8 cellular contexts compared by ENCODE assay signal in genomic region chr20:53870426-53871199, GRCh38.
DNase-seq lines count a peak whose midpoint lies in the region; ATAC-seq, FAIRE-seq and TF ChIP-seq lines count a peak whose summit lies in the region.
"Had no signal": no experiment of that assay in that cellular context is flagged by ENCODE, and none has a peak within 500 bp of the region (broad histone marks: within the 10 kb centered on the region; RNA-seq: fewer than 3 reads in every experiment).

No MANE protein-coding gene starts in this region.

- no peak for TF ChIP-seq RAD21 in GM12878 (IDR thresholded peaks at IDR 0.05; ENCODE audit: insufficient read depth, low read depth, low read length)

- no peak for ATAC-seq in GM12878
- no peak for ATAC-seq in upper lobe of right lung

- intact Hi-C loops in Calu3 (cut with micrococcal nuclease; ENCODE audit: unreplicated experiment) (loop anchor here (1.0 to 10.0 kb wide), 7 partner anchors 30 to 291 kb away; no protein-coding TSS in a partner anchor), GM12878 (cut with micrococcal nuclease; ENCODE audit: unreplicated experiment) (loop anchor here (5.0 kb wide), 2 partner anchors 133 to 192 kb away; no protein-coding TSS in a partner anchor), upper lobe of right lung (cut with DNase I) (no loop called here)

- H3K4me1 ChIP-seq in KMS-11 (ENCODE audit: low read depth, poor library complexity, severe bottlenecking) (peaks cover 76% of the 10 kb centered on the region), GM12878 (ENCODE audit: control insufficient read depth, insufficient read depth, low read length) (peaks cover 47% of the 10 kb centered on the region), osteoblast (ENCODE audit: insufficient read depth, low read length) (peaks cover 42% of the 10 kb centered on the region), upper lobe of right lung (peaks cover 26% of the 10 kb centered on the region)

- H2AFZ ChIP-seq in KMS-11 (ENCODE audit: low read depth) (peak overlapping the region; percentile 8; the same call in 1 of the 2 replicates), GM12878 (ENCODE audit: control insufficient read depth, low read depth, low read length) (peak overlapping the region; percentile 21), osteoblast (ENCODE audit: low read length) (peak overlapping the region; percentile 11)

- RAD21 ChIA-PET in GM12878 (lab: Charles Lee; ENCODE audit: unreplicated experiment): interaction anchor here (0.6 to 4.3 kb wide), 19 partner anchors 21 to 288 kb away, joined by 3 to 74 read pairs (median 4); no protein-coding TSS in a partner anchor

- no peaks in the 10 kb centered on the region for H3K27me3 ChIP-seq in KMS-11 (ENCODE audit: insufficient read depth, low read depth)
- H3K27me3 ChIP-seq in GM12878 (replicated peaks in 1 of 2; ENCODE audit: control insufficient read depth in 2 of 2, insufficient read depth in 2 of 2, low read length in 1 of 2): no peaks in the 10 kb centered on the region
- no peaks in the 10 kb centered on the region for H3K27me3 ChIP-seq in osteoblast (ENCODE audit: insufficient read depth, low read length)
- no peaks in the 10 kb centered on the region for H3K27me3 ChIP-seq in upper lobe of right lung

- SMC1A ChIA-PET in GM12878 (lab: Charles Lee; ENCODE audit: uncharacterized antibody, unreplicated experiment): interaction anchor here (0.5 to 3.8 kb wide), 37 partner anchors 9 to 723 kb away, joined by 3 to 27 read pairs (median 4); no protein-coding TSS in a partner anchor

- H3K79me2 ChIP-seq in KMS-11 (ENCODE audit: insufficient read depth, low read depth) (no peaks in the 10 kb centered on the region), GM12878 (ENCODE audit: control insufficient read depth, insufficient read depth, low read length) (no peaks in the 10 kb centered on the region; the same call in 1 of the 2 replicates), osteoblast (ENCODE audit: insufficient read depth, low read length) (no peaks in the 10 kb centered on the region)

- H3K4me3 ChIP-seq in KMS-11 (IDR thresholded peaks at IDR 0.05; ENCODE audit: insufficient read depth, low read depth, low read length): no peak overlapping the region
- H3K4me3 ChIP-seq in GM12878: no peak overlapping the region
- no peak overlapping the region for H3K4me3 ChIP-seq in osteoblast (ENCODE audit: insufficient read depth, low read length)
- no peak overlapping the region for H3K4me3 ChIP-seq in upper lobe of right lung
- H3K4me3 ChIP-seq: SK-N-MC had no signal

- H3K4me1 Mint-ChIP-seq in Calu3 (ENCODE audit: low read depth, unreplicated experiment): peaks cover 66% of the 10 kb centered on the region

- TF ChIP-seq CTCF in Calu3 (IDR thresholded peaks at IDR 0.05; ENCODE audit: unreplicated experiment) (no peak), KMS-11 (conservative IDR thresholded peaks at IDR 0.05; ENCODE audit: low read depth, low read length) (no peak), GM12878 (IDR thresholded peaks at IDR 0.05 in 2 of 3, conservative IDR thresholded peaks at IDR 0.05 in 1 of 3; ENCODE audit: control insufficient read depth in 2 of 3, extremely low read depth in 1 of 3, insufficient read depth in 1 of 3, low read depth in 3 of 3, low read length in 3 of 3) (no peak), osteoblast (IDR thresholded peaks at IDR 0.05; ENCODE audit: extremely low read depth, low read depth, low read length) (no peak), upper lobe of right lung (IDR thresholded peaks at IDR 0.05) (no peak), GM13977 (IDR thresholded peaks at IDR 0.05; ENCODE audit: extremely low read depth, insufficient read depth, missing control alignments) (no peak)

- peak overlapping the region; percentile 53; the same call in 1 of the 2 replicates for H3K27ac ChIP-seq in KMS-11
- H3K27ac ChIP-seq in GM12878 (ENCODE audit: control insufficient read depth, insufficient read depth): peak overlapping the region; percentile 68; the same call in 1 of the 2 replicates
- H3K27ac ChIP-seq in osteoblast (ENCODE audit: low read depth, low read length): peak overlapping the region; percentile 85
- no peak overlapping the region for H3K27ac ChIP-seq in upper lobe of right lung

- H3K27me3 Mint-ChIP-seq in Calu3 (ENCODE audit: unreplicated experiment): no peaks in the 10 kb centered on the region

- in situ Hi-C loops in GM12878 (cut with MboI) (no loop called here), GM13977 (cut with MboI; ENCODE audit: low pct_unique_long_range_greater_than_20kb, low sequenced_read_pairs, unreplicated experiment) (no loop called here)

- CTCF ChIA-PET in Calu3 (lab: Charles Lee) (interaction anchor here (0.6 to 2.4 kb wide), 13 partner anchors 29 to 291 kb away, joined by 3 to 19 read pairs (median 5); no protein-coding TSS in a partner anchor), GM12878 (lab: Yijun Ruan, JAX) (interaction anchor here (0.8 to 3.9 kb wide), 18 partner anchors 21 to 213 kb away, joined by 3 to 34 read pairs (median 4); no protein-coding TSS in a partner anchor)

- H3K36me3 Mint-ChIP-seq in Calu3 (ENCODE audit: insufficient read depth, unreplicated experiment): peaks cover 17% of the 10 kb centered on the region

- H3K36me3 ChIP-seq in KMS-11 (ENCODE audit: insufficient read depth) (no peaks in the 10 kb centered on the region), GM12878 (ENCODE audit: control insufficient read depth in 2 of 2, insufficient read depth in 2 of 2, low read length in 1 of 2) (no peaks in the 10 kb centered on the region), osteoblast (ENCODE audit: insufficient read depth, low read length) (no peaks in the 10 kb centered on the region), upper lobe of right lung (no peaks in the 10 kb centered on the region)

- BruUV-seq in Calu3 (replicated peaks; lab: Mats Ljungman, UMichigan) (no TSS peak), GM12878 (replicated peaks; lab: Mats Ljungman, UMichigan) (no TSS peak)

- H3K9me3 Mint-ChIP-seq in Calu3 (ENCODE audit: low read depth, unreplicated experiment): no peaks in the 10 kb centered on the region

- DNase-seq in Calu3: peak; percentile 32
- DNase-seq in GM12878 (ENCODE audit: low read depth, low spot score): no peak
- DNase-seq in osteoblast (ENCODE audit: insufficient read length, low spot score, missing footprints): no peak
- no peak for DNase-seq in upper lobe of right lung
- DNase-seq in GM13977 (ENCODE audit: low spot score): no peak
- no peak for DNase-seq in NK-92 (lab: John Stamatoyannopoulos, UW; ENCODE audit: unreplicated experiment)

- H4K20me1 ChIP-seq in KMS-11 (ENCODE audit: insufficient read depth) (no peaks in the 10 kb centered on the region), GM12878 (ENCODE audit: control insufficient read depth, insufficient read depth) (no peaks in the 10 kb centered on the region), osteoblast (ENCODE audit: insufficient read depth, low read length) (no peaks in the 10 kb centered on the region)

- no peak for TF ChIP-seq POLR2A in GM12878 (IDR thresholded peaks at IDR 0.05; ENCODE audit: low read depth, low read length)

- no peak for TF ChIP-seq EP300 in GM12878 (IDR thresholded peaks at IDR 0.05; ENCODE audit: borderline replicate concordance in 1 of 2, control insufficient read depth in 1 of 2, low read depth in 2 of 2, low read length in 2 of 2)

- POLR2A ChIA-PET in GM12878 (lab: Charles Lee): interaction anchor here (0.6 to 1.3 kb wide), 5 partner anchors 24 to 285 kb away, joined by 3 to 6 read pairs (median 4); no protein-coding TSS in a partner anchor

- peak overlapping the region; percentile 80 for H3K27ac Mint-ChIP-seq in Calu3 (ENCODE audit: unreplicated experiment)

- peak overlapping the region; percentile 37 for H3K4me3 Mint-ChIP-seq in Calu3 (ENCODE audit: low read depth, unreplicated experiment)

- FAIRE-seq in GM12878 (lab: Jason Lieb, UNC): no peak

- peak overlapping the region; percentile 80; the same call in 1 of the 2 replicates for H3K4me2 ChIP-seq in KMS-11
- no peak overlapping the region for H3K4me2 ChIP-seq in GM12878 (ENCODE audit: control insufficient read depth, insufficient read depth)
- H3K4me2 ChIP-seq in osteoblast (ENCODE audit: insufficient read depth, low read length): no peak overlapping the region

- H3K9ac ChIP-seq in KMS-11 (no peak overlapping the region), GM12878 (ENCODE audit: control insufficient read depth, insufficient read depth, low read length) (no peak overlapping the region)

- H3K9me3 ChIP-seq in GM12878 (replicated peaks; ENCODE audit: control insufficient read depth, insufficient read depth, low read length) (no peaks in the 10 kb centered on the region; the same call in 2 of the 3 replicates), osteoblast (ENCODE audit: low read depth, low read length) (no peaks in the 10 kb centered on the region), upper lobe of right lung (no peaks in the 10 kb centered on the region)

- WGBS in GM12878 (ENCODE audit: insufficient coverage, insufficient replicate concordance, low lambda C conversion rate, missing lambda C conversion rate): 72% methylated on average over 6 of the region's 6 CpGs

TF ChIP-seq in GM12878, 131 proteins besides CTCF, POLR2A, EP300 and RAD21 (continues in another document):
- TF ChIP-seq LARP7 (IDR thresholded peaks at IDR 0.05) (no peak), E4F1 (IDR thresholded peaks at IDR 0.05; ENCODE audit: borderline replicate concordance, partially characterized antibody) (no peak)
